In the genomic region with DNA sequence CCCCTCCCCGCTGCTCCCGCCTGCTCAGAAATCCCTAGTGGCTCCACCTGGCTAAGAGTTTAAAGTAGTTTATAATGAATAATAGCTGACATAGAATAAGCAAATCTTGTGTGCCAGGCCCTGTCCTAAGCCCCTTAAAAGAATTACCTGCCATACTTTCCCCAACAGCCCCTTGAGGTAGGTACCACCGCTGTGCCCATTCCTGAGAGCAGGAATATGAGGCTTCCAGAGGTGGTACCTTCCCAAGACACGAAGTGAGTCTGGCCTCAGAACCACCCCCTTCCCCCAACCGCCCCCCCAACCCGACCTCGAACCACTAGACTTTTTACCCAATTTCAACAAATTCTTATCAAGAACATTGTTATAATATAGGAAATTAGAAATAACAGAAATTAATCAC, we compare ENCODE assay signal across 2 cellular contexts.
TF ChIP-seq lines count a peak whose summit lies in the region.

No MANE protein-coding gene starts in this region.

TF ChIP-seq in SK-N-SH, 30 proteins besides CTCF, POLR2A, EP300 and RAD21 (continued from another document):
- TF ChIP-seq CHD2 (IDR thresholded peaks at IDR 0.05; ENCODE audit: low read length, partially characterized antibody) = no peak
- TF ChIP-seq SIN3A (IDR thresholded peaks at IDR 0.05; ENCODE audit: borderline replicate concordance, low read depth, low read length) = no peak
- no peak for TF ChIP-seq YY1 (IDR thresholded peaks at IDR 0.05; ENCODE audit: low read depth)
- TF ChIP-seq FOSL2 (IDR thresholded peaks at IDR 0.05; ENCODE audit: borderline replicate concordance, low read depth) = no peak
- TF ChIP-seq JUND (IDR thresholded peaks at IDR 0.05) = no peak
- TF ChIP-seq TCF12 (IDR thresholded peaks at IDR 0.05) = no peak
- TF ChIP-seq NRF1 (IDR thresholded peaks at IDR 0.05; ENCODE audit: low read depth, low read length) = no peak
- TF ChIP-seq GATA2 (CRISPR knock-in tag; IDR thresholded peaks at IDR 0.05) = no peak
- no peak for TF ChIP-seq TAF1 (IDR thresholded peaks at IDR 0.05; ENCODE audit: borderline replicate concordance, low read depth, low read length)
- no peak for TF ChIP-seq FOXJ3 (CRISPR knock-in tag; IDR thresholded peaks at IDR 0.05)
- TF ChIP-seq, protein P1, sequence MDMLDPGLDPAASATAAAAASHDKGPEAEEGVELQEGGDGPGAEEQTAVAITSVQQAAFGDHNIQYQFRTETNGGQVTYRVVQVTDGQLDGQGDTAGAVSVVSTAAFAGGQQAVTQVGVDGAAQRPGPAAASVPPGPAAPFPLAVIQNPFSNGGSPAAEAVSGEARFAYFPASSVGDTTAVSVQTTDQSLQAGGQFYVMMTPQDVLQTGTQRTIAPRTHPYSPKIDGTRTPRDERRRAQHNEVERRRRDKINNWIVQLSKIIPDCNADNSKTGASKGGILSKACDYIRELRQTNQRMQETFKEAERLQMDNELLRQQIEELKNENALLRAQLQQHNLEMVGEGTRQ (IDR thresholded peaks at IDR 0.05; ENCODE audit: borderline replicate concordance, low read depth, low read length) = no peak
- TF ChIP-seq, protein P2, sequence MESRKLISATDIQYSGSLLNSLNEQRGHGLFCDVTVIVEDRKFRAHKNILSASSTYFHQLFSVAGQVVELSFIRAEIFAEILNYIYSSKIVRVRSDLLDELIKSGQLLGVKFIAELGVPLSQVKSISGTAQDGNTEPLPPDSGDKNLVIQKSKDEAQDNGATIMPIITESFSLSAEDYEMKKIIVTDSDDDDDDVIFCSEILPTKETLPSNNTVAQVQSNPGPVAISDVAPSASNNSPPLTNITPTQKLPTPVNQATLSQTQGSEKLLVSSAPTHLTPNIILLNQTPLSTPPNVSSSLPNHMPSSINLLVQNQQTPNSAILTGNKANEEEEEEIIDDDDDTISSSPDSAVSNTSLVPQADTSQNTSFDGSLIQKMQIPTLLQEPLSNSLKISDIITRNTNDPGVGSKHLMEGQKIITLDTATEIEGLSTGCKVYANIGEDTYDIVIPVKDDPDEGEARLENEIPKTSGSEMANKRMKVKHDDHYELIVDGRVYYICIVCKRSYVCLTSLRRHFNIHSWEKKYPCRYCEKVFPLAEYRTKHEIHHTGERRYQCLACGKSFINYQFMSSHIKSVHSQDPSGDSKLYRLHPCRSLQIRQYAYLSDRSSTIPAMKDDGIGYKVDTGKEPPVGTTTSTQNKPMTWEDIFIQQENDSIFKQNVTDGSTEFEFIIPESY (IDR thresholded peaks at IDR 0.05; ENCODE audit: borderline replicate concordance, low read depth) = no peak
- TF ChIP-seq EZH2phosphoT487 (IDR thresholded peaks at IDR 0.05; ENCODE audit: borderline replicate concordance, low read depth) = no peak

TF ChIP-seq in SK-N-SH treated with all-trans-retinoic acid at 6 μM for 48 hours, 23 proteins besides CTCF, POLR2A, EP300 and RAD21:
- TF ChIP-seq, protein P3, sequence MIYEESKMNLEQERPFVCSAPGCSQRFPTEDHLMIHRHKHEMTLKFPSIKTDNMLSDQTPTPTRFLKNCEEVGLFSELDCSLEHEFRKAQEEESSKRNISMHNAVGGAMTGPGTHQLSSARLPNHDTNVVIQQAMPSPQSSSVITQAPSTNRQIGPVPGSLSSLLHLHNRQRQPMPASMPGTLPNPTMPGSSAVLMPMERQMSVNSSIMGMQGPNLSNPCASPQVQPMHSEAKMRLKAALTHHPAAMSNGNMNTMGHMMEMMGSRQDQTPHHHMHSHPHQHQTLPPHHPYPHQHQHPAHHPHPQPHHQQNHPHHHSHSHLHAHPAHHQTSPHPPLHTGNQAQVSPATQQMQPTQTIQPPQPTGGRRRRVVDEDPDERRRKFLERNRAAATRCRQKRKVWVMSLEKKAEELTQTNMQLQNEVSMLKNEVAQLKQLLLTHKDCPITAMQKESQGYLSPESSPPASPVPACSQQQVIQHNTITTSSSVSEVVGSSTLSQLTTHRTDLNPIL (CRISPR knock-in tag; IDR thresholded peaks at IDR 0.05; ENCODE audit: low read depth) = no peak
- TF ChIP-seq, protein P4, sequence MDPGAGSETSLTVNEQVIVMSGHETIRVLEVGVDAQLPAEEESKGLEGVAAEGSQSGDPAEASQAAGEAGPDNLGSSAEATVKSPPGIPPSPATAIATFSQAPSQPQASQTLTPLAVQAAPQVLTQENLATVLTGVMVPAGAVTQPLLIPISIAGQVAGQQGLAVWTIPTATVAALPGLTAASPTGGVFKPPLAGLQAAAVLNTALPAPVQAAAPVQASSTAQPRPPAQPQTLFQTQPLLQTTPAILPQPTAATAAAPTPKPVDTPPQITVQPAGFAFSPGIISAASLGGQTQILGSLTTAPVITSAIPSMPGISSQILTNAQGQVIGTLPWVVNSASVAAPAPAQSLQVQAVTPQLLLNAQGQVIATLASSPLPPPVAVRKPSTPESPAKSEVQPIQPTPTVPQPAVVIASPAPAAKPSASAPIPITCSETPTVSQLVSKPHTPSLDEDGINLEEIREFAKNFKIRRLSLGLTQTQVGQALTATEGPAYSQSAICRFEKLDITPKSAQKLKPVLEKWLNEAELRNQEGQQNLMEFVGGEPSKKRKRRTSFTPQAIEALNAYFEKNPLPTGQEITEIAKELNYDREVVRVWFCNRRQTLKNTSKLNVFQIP (CRISPR knock-in tag; IDR thresholded peaks at IDR 0.05; ENCODE audit: borderline replicate concordance, low read depth) = no peak
- no peak for TF ChIP-seq OSR1 (CRISPR knock-in tag; IDR thresholded peaks at IDR 0.05)
- TF ChIP-seq, protein P5, sequence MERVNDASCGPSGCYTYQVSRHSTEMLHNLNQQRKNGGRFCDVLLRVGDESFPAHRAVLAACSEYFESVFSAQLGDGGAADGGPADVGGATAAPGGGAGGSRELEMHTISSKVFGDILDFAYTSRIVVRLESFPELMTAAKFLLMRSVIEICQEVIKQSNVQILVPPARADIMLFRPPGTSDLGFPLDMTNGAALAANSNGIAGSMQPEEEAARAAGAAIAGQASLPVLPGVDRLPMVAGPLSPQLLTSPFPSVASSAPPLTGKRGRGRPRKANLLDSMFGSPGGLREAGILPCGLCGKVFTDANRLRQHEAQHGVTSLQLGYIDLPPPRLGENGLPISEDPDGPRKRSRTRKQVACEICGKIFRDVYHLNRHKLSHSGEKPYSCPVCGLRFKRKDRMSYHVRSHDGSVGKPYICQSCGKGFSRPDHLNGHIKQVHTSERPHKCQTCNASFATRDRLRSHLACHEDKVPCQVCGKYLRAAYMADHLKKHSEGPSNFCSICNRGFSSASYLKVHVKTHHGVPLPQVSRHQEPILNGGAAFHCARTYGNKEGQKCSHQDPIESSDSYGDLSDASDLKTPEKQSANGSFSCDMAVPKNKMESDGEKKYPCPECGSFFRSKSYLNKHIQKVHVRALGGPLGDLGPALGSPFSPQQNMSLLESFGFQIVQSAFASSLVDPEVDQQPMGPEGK (CRISPR knock-in tag; IDR thresholded peaks at IDR 0.05; ENCODE audit: borderline replicate concordance) = no peak
- TF ChIP-seq ZFP3 (CRISPR knock-in tag; IDR thresholded peaks at IDR 0.05) = no peak
- TF ChIP-seq ESRRG (CRISPR knock-in tag; IDR thresholded peaks at IDR 0.05) = no peak
- no peak for TF ChIP-seq BACH2 (CRISPR knock-in tag; IDR thresholded peaks at IDR 0.05; ENCODE audit: borderline replicate concordance)
- TF ChIP-seq, protein P6, sequence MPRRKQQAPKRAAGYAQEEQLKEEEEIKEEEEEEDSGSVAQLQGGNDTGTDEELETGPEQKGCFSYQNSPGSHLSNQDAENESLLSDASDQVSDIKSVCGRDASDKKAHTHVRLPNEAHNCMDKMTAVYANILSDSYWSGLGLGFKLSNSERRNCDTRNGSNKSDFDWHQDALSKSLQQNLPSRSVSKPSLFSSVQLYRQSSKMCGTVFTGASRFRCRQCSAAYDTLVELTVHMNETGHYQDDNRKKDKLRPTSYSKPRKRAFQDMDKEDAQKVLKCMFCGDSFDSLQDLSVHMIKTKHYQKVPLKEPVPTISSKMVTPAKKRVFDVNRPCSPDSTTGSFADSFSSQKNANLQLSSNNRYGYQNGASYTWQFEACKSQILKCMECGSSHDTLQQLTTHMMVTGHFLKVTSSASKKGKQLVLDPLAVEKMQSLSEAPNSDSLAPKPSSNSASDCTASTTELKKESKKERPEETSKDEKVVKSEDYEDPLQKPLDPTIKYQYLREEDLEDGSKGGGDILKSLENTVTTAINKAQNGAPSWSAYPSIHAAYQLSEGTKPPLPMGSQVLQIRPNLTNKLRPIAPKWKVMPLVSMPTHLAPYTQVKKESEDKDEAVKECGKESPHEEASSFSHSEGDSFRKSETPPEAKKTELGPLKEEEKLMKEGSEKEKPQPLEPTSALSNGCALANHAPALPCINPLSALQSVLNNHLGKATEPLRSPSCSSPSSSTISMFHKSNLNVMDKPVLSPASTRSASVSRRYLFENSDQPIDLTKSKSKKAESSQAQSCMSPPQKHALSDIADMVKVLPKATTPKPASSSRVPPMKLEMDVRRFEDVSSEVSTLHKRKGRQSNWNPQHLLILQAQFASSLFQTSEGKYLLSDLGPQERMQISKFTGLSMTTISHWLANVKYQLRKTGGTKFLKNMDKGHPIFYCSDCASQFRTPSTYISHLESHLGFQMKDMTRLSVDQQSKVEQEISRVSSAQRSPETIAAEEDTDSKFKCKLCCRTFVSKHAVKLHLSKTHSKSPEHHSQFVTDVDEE (CRISPR knock-in tag; IDR thresholded peaks at IDR 0.05) = no peak
- no peak for TF ChIP-seq SNAI2 (CRISPR knock-in tag; IDR thresholded peaks at IDR 0.05)
- no peak for TF ChIP-seq ZC3H10 (CRISPR knock-in tag; IDR thresholded peaks at IDR 0.05)
- no peak for TF ChIP-seq ZNF565 (CRISPR knock-in tag; conservative IDR thresholded peaks at IDR 0.05; ENCODE audit: low read depth)
- TF ChIP-seq ZNF8 (CRISPR knock-in tag; IDR thresholded peaks at IDR 0.05) = no peak
- no peak for TF ChIP-seq GLIS3 (CRISPR knock-in tag; IDR thresholded peaks at IDR 0.05)
- TF ChIP-seq ZFP30 (CRISPR knock-in tag; IDR thresholded peaks at IDR 0.05) = no peak
- TF ChIP-seq ISL1 (CRISPR knock-in tag; IDR thresholded peaks at IDR 0.05) = no peak
- TF ChIP-seq TCF4 (CRISPR knock-in tag; IDR thresholded peaks at IDR 0.05; ENCODE audit: borderline replicate concordance) = no peak
